Comparison of ENCODE assay signal across 10 cellular contexts in the genomic region with DNA sequence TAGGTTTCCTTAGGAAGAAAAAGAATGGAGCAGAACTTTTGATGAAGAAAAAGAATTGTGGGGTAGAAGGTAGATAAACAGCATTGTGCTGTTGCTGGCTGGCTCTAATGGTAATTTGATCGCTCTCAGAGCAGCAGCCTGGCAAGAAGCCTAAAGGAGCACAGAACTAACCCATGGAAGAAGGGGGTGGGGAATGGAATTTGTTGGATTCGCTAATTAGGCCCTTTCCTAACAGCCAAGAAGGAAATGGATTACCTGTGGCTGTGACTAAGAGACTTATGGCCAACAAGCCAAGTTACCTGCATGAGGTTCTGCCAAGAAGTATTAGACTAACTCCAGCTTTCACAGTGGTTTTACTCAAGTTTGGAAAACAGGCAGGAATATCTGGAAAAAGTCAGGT.
A peak's percentile ranks its signal among the peaks of the same experiment; 100 is the strongest.
DNase-seq lines count a peak whose midpoint lies in the region; ATAC-seq and TF ChIP-seq lines count a peak whose summit lies in the region.
"Had no signal": no experiment of that assay in that cellular context is flagged by ENCODE, and none has a peak within 500 bp of the region (broad histone marks: within the 10 kb centered on the region; RNA-seq: fewer than 3 reads in every experiment).

No MANE protein-coding gene starts in this region.

- DNase-seq in A172 (ENCODE audit: low spot score) (peak; percentile 10), M059J (ENCODE audit: low read depth) (peak; percentile 63), SJCRH30 (peak; percentile 65 to 85), BE2C (no peak), T-helper 9 cell (no peak)

- H3K27me3 ChIP-seq in SJCRH30 (no peaks in the 10 kb centered on the region), iPS-20b (ENCODE audit: insufficient read depth, low read length) (no peaks in the 10 kb centered on the region), BE2C (no peaks in the 10 kb centered on the region)
- H3K27me3 ChIP-seq: BLaER1 treated with 17β-estradiol and CSF1 and Interleukin-3, amounts not matched to agents 10 nM and 100 nM; vagina had no signal

- H3K4me3 ChIP-seq in SJCRH30: no peak overlapping the region
- peak overlapping the region; percentile 9; the same call in 1 of the 2 replicates for H3K4me3 ChIP-seq in iPS-20b (ENCODE audit: low read length)
- H3K4me3 ChIP-seq in BE2C (ENCODE audit: low read depth, low read length): no peak overlapping the region
- H3K4me3 ChIP-seq: BLaER1 treated with 17β-estradiol and CSF1 and Interleukin-3, amounts not matched to agents 10 nM and 100 nM; vagina had no signal

- TF ChIP-seq CTCF in BE2C (IDR thresholded peaks at IDR 0.05; ENCODE audit: low read depth, low read length): no peak

- H3K9ac ChIP-seq in iPS-20b (ENCODE audit: low read depth, low read length): peak overlapping the region; percentile 21; the same call in 1 of the 2 replicates
- H3K9ac ChIP-seq: BLaER1 treated with 17β-estradiol and CSF1 and Interleukin-3, amounts not matched to agents 10 nM and 100 nM had no signal

- no peaks in the 10 kb centered on the region for H3K36me3 ChIP-seq in SJCRH30
- H3K36me3 ChIP-seq in iPS-20b (ENCODE audit: insufficient read depth, low read depth, low read length): no peaks in the 10 kb centered on the region
- no peaks in the 10 kb centered on the region for H3K36me3 ChIP-seq in BE2C
- H3K36me3 ChIP-seq: BLaER1 treated with 17β-estradiol and CSF1 and Interleukin-3, amounts not matched to agents 10 nM and 100 nM; vagina had no signal

- ATAC-seq in HG02870 (IDR thresholded peaks at IDR 0.05; ENCODE audit: unreplicated experiment) (no peak), GM21526 (IDR thresholded peaks at IDR 0.05; ENCODE audit: low FRiP score, unreplicated experiment) (no peak)

- peaks cover 19% of the 10 kb centered on the region; the same call in 1 of the 2 replicates for H3K4me1 ChIP-seq in SJCRH30
- H3K4me1 ChIP-seq in iPS-20b (ENCODE audit: insufficient read depth, low read length): peaks cover 21% of the 10 kb centered on the region; the same call in 1 of the 2 replicates
- no peaks in the 10 kb centered on the region for H3K4me1 ChIP-seq in BE2C
- H3K4me1 ChIP-seq: BLaER1 treated with 17β-estradiol and CSF1 and Interleukin-3, amounts not matched to agents 10 nM and 100 nM had no signal

- H3K9me3 ChIP-seq in SJCRH30 (replicated peaks) (no peaks in the 10 kb centered on the region), iPS-20b (ENCODE audit: insufficient read depth, low read depth, low read length) (no peaks in the 10 kb centered on the region), BE2C (no peaks in the 10 kb centered on the region)
- H3K9me3 ChIP-seq: BLaER1 treated with 17β-estradiol and CSF1 and Interleukin-3, amounts not matched to agents 10 nM and 100 nM; vagina had no signal

- H3K27ac ChIP-seq in SJCRH30 (peak overlapping the region; percentile 3; the same call in 1 of the 2 replicates), iPS-20b (ENCODE audit: low read length) (no peak overlapping the region)
- H3K27ac ChIP-seq: BLaER1 treated with 17β-estradiol and CSF1 and Interleukin-3, amounts not matched to agents 10 nM and 100 nM; vagina had no signal

Comparison
In these comparisons a context has a peak if more than half of its experiments do, and no peak if none do; other contexts are left out.
1. DNase-seq: peak in A172 (single experiment), M059J (single experiment) and SJCRH30 (2 of 2); none in BE2C (single experiment) and T-helper 9 cell (single experiment).